In genomic region chr1:221169447-221169889, GRCh38 we compare ENCODE assay signal across 2 cellular contexts.
A peak's percentile ranks its signal among the peaks of the same experiment; 100 is the strongest.
TF ChIP-seq lines count a peak whose summit lies in the region.

No MANE protein-coding gene starts in this region.

TF ChIP-seq in endothelial cell of umbilical vein, 7 proteins besides CTCF, POLR2A, EP300 and RAD21 (continued from another document):
- TF ChIP-seq MAX (IDR thresholded peaks at IDR 0.05; ENCODE audit: insufficient read depth, insufficient read length) (no peak), MYC (IDR thresholded peaks at IDR 0.05; ENCODE audit: low read depth, low read length) (no peak), FOS (IDR thresholded peaks at IDR 0.05; ENCODE audit: borderline replicate concordance, insufficient read depth, low read length) (peak; percentile 27), POLR2AphosphoS5 (IDR thresholded peaks at IDR 0.05; ENCODE audit: insufficient read depth, low read depth, low read length) (peak; percentile 60), EZH2 (IDR thresholded peaks at IDR 0.05; ENCODE audit: borderline replicate concordance, low read depth, low read length, severe bottlenecking) (no peak)

TF ChIP-seq in GM12891, 5 proteins besides CTCF, POLR2A, EP300 and RAD21 (continued from another document):
- no peak for TF ChIP-seq POLR2AphosphoS5 (IDR thresholded peaks at IDR 0.05; ENCODE audit: low read depth, low read length)
TF ChIP-seq in GM12891: peak in this region for 0.
